20 cellular contexts compared by ENCODE assay signal in the genomic region with DNA sequence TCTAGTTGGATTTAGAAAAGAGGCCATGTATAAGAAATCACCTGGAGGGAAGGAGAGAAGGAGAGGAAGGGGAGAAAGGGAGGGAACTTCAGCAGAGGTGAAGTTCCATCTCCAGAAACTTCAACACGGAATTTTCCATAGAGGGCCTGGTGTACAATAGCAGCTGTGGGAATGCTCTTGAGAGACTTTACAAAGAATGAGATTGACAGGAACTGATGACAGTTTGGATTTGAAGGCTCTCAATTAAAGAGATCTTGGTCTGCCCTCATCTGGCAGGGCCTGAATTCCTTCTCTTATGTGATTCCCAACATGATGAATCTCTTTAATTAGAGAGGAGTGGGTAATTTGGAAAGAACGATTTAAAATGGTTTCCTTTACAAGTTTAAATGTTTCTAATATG.
A peak's percentile ranks its signal among the peaks of the same experiment; 100 is the strongest.
DNase-seq lines count a peak whose midpoint lies in the region; ATAC-seq and TF ChIP-seq lines count a peak whose summit lies in the region.
"Had no signal": no experiment of that assay in that cellular context is flagged by ENCODE, and none has a peak within 500 bp of the region (broad histone marks: within the 10 kb centered on the region; RNA-seq: fewer than 3 reads in every experiment).

No MANE protein-coding gene starts in this region.

- H3K27ac ChIP-seq in GM23338 (ENCODE audit: low read depth) = 0 out of 2 replicates have a peak overlapping the region, but pooled peaks have one; percentile 16
- H3K27ac ChIP-seq in brain microvascular endothelial cell = no peak overlapping the region
- H3K27ac ChIP-seq: tibial nerve had no signal

- H3K9me2 ChIP-seq in GM23338 (ENCODE audit: insufficient read depth) = no peaks in the 10 kb centered on the region

- peaks cover 64% of the 10 kb centered on the region for H3K4me1 Mint-ChIP-seq in activated naive CD8-positive, alpha-beta T cell (ENCODE audit: low read depth)
- H3K4me1 Mint-ChIP-seq in activated naive CD8-positive, alpha-beta T cell treated with anti-CD3 and anti-CD28 coated beads, Interleukin-2, amount 50 U/mL, for 24 hours = peaks cover 38% of the 10 kb centered on the region
- H3K4me1 Mint-ChIP-seq in GM23338 = peaks cover 45% of the 10 kb centered on the region
- H3K4me1 Mint-ChIP-seq in brain = peaks cover 54% of the 10 kb centered on the region
- H3K4me1 Mint-ChIP-seq in stimulated activated naive B cell treated with anti-CD40 and anti-IgM and Interleukin-4, amounts not matched to agents 10 μg/mL and 1 μg/mL and 100 μg/mL, for 72 hours = no peaks in the 10 kb centered on the region
- H3K4me1 Mint-ChIP-seq: memory B cell had no signal

- ATAC-seq in activated naive CD8-positive, alpha-beta T cell treated with anti-CD3 and anti-CD28 coated beads, Interleukin-2, amount 50 U/mL, for 24 hours = no peak
- ATAC-seq in GM23338 = no peak
- ATAC-seq in stimulated activated naive B cell treated with anti-CD40 and anti-IgM and Interleukin-4, amounts not matched to agents 10 μg/mL and 1 μg/mL and 100 μg/mL, for 72 hours (replicated peaks) = no peak

- no peaks in the 10 kb centered on the region for H3F3A ChIP-seq in GM23338 (replicated peaks; ENCODE audit: low read depth)

- no peaks in the 10 kb centered on the region for H3K36me3 ChIP-seq in GM23338 (ENCODE audit: insufficient read depth)
- H3K36me3 ChIP-seq in brain microvascular endothelial cell (replicated peaks) = no peaks in the 10 kb centered on the region
- H3K36me3 ChIP-seq: tibial nerve had no signal

- H3K27me3 Mint-ChIP-seq in activated naive CD8-positive, alpha-beta T cell = no peaks in the 10 kb centered on the region
- H3K27me3 Mint-ChIP-seq in activated naive CD8-positive, alpha-beta T cell treated with anti-CD3 and anti-CD28 coated beads, Interleukin-2, amount 50 U/mL, for 24 hours = no peaks in the 10 kb centered on the region
- H3K27me3 Mint-ChIP-seq in GM23338 (ENCODE audit: insufficient read depth, low read depth, poor library complexity) (peaks cover 2% of the 10 kb centered on the region), brain (no peaks in the 10 kb centered on the region)
- H3K27me3 Mint-ChIP-seq in stimulated activated naive B cell treated with anti-CD40 and anti-IgM and Interleukin-4, amounts not matched to agents 10 μg/mL and 1 μg/mL and 100 μg/mL, for 72 hours = no peaks in the 10 kb centered on the region
- H3K27me3 Mint-ChIP-seq: activated CD4-positive, alpha-beta memory T cell treated with anti-CD3 and anti-CD28 coated beads for 36 hours; activated naive CD8-positive, alpha-beta T cell treated with anti-CD3 and anti-CD28 coated beads, Interleukin-2, amount 10 ng/mL, durations not matched to agents 7 days and 5 days; CD4-positive, alpha-beta memory T cell; memory B cell had no signal

- H3K4me1 ChIP-seq in GM23338 (ENCODE audit: insufficient read depth) = peaks cover 40% of the 10 kb centered on the region

- no peaks in the 10 kb centered on the region for H4K20me1 ChIP-seq in GM23338 (replicated peaks; ENCODE audit: insufficient read depth)

- no peak for DNase-seq in activated naive CD8-positive, alpha-beta T cell treated with anti-CD3 and anti-CD28 coated beads, Interleukin-2, amount 50 U/mL, for 24 hours
- DNase-seq in GM23338 (ENCODE audit: low spot score) (no peak), pons (ENCODE audit: low spot score) (peak; percentile 23), ACHN (no peak), brain microvascular endothelial cell (no peak)
- DNase-seq in stimulated activated naive B cell treated with anti-CD40 and anti-IgM and Interleukin-4, amounts not matched to agents 10 μg/mL and 1 μg/mL and 100 μg/mL, for 72 hours = no peak
- DNase-seq: activated naive CD8-positive, alpha-beta T cell treated with anti-CD3 and anti-CD28 coated beads, Interleukin-2, amount 10 ng/mL, durations not matched to agents 7 days and 5 days; activated T-cell treated with anti-CD3 and anti-CD28 coated beads, Interleukin-2, amount 50 U/mL, for 4 hours; CD4-positive, alpha-beta memory T cell; HCEC 1CT; NCI-H2081; stimulated activated CD4-positive, alpha-beta T cell treated with anti-CD3 and anti-CD28 coated beads, Interleukin-12 subunit alpha, Interleukin-12 subunit beta, amount 100 ng/mL, for 4 hours had no signal

- in situ Hi-C loops in ACHN (cut with HindIII; ENCODE audit: low pct_ligation_motif_present, low pct_unique_long_range_greater_than_20kb, low sequenced_read_pairs) = no loop called here
- in situ Hi-C loops in brain microvascular endothelial cell (cut with HindIII; ENCODE audit: low pct_ligation_motif_present, low sequenced_read_pairs) = no loop called here

- no peaks in the 10 kb centered on the region for H3K79me2 ChIP-seq in GM23338 (replicated peaks; ENCODE audit: insufficient read depth)

- H3K27ac Mint-ChIP-seq in activated naive CD8-positive, alpha-beta T cell = peak overlapping the region; percentile 11
- H3K27ac Mint-ChIP-seq in activated naive CD8-positive, alpha-beta T cell treated with anti-CD3 and anti-CD28 coated beads, Interleukin-2, amount 50 U/mL, for 24 hours = no peak overlapping the region
- peak overlapping the region; percentile 4; the same call in 1 of the 2 replicates for H3K27ac Mint-ChIP-seq in GM23338
- peak overlapping the region in 4 of 5 experiments; percentile 3 to 77 (median 24) for H3K27ac Mint-ChIP-seq in brain
- no peak overlapping the region for H3K27ac Mint-ChIP-seq in stimulated activated naive B cell treated with anti-CD40 and anti-IgM and Interleukin-4, amounts not matched to agents 10 μg/mL and 1 μg/mL and 100 μg/mL, for 72 hours
- H3K27ac Mint-ChIP-seq: activated CD4-positive, alpha-beta memory T cell treated with anti-CD3 and anti-CD28 coated beads for 36 hours; activated naive CD8-positive, alpha-beta T cell treated with anti-CD3 and anti-CD28 coated beads, Interleukin-2, amount 10 ng/mL, durations not matched to agents 7 days and 5 days; memory B cell; T-helper 2 cell treated with Interferon-gamma antibody and Interleukin-4, amounts not matched to agents 5 μg/mL and 100 μg/mL, for 36 hours had no signal

- no peak overlapping the region for H3K4me3 Mint-ChIP-seq in activated naive CD8-positive, alpha-beta T cell
- no peak overlapping the region for H3K4me3 Mint-ChIP-seq in activated naive CD8-positive, alpha-beta T cell treated with anti-CD3 and anti-CD28 coated beads, Interleukin-2, amount 50 U/mL, for 24 hours
- no peak overlapping the region for H3K4me3 Mint-ChIP-seq in GM23338
- H3K4me3 Mint-ChIP-seq in brain = no peak overlapping the region
- no peak overlapping the region for H3K4me3 Mint-ChIP-seq in stimulated activated naive B cell treated with anti-CD40 and anti-IgM and Interleukin-4, amounts not matched to agents 10 μg/mL and 1 μg/mL and 100 μg/mL, for 72 hours
- H3K4me3 Mint-ChIP-seq: activated CD4-positive, alpha-beta memory T cell treated with anti-CD3 and anti-CD28 coated beads for 36 hours; activated naive CD8-positive, alpha-beta T cell treated with anti-CD3 and anti-CD28 coated beads, Interleukin-2, amount 10 ng/mL, durations not matched to agents 7 days and 5 days; activated T-cell treated with anti-CD3 and anti-CD28 coated beads, Interleukin-2, amount 50 U/mL, for 4 hours; CD4-positive, alpha-beta memory T cell; memory B cell; neural crest cell; T-helper 2 cell treated with Interferon-gamma antibody and Interleukin-4, amounts not matched to agents 5 μg/mL and 100 μg/mL, for 36 hours; WTC11 had no signal

- no peaks in the 10 kb centered on the region for H3K36me3 Mint-ChIP-seq in activated naive CD8-positive, alpha-beta T cell
- H3K36me3 Mint-ChIP-seq in activated naive CD8-positive, alpha-beta T cell treated with anti-CD3 and anti-CD28 coated beads, Interleukin-2, amount 50 U/mL, for 24 hours (ENCODE audit: low read depth) = peaks cover 2% of the 10 kb centered on the region
- H3K36me3 Mint-ChIP-seq in GM23338 (ENCODE audit: low read depth) (no peaks in the 10 kb centered on the region), brain (no peaks in the 10 kb centered on the region)
- no peaks in the 10 kb centered on the region for H3K36me3 Mint-ChIP-seq in stimulated activated naive B cell treated with anti-CD40 and anti-IgM and Interleukin-4, amounts not matched to agents 10 μg/mL and 1 μg/mL and 100 μg/mL, for 72 hours
- H3K36me3 Mint-ChIP-seq: CD4-positive, alpha-beta memory T cell; memory B cell; WTC11 had no signal

- H3K27me3 ChIP-seq in GM23338 (ENCODE audit: insufficient read depth) = no peaks in the 10 kb centered on the region
- H3K27me3 ChIP-seq in brain microvascular endothelial cell (replicated peaks) = no peaks in the 10 kb centered on the region
- H3K27me3 ChIP-seq: tibial nerve had no signal

- no peak overlapping the region for H3K4me2 ChIP-seq in GM23338

- H3K4me3 ChIP-seq in GM23338 (no peak overlapping the region), brain microvascular endothelial cell (ENCODE audit: low read depth, low read length) (no peak overlapping the region)
- H3K4me3 ChIP-seq: tibial nerve had no signal

- H2AFZ ChIP-seq in GM23338 = no peak overlapping the region

- H3K9me3 Mint-ChIP-seq in activated naive CD8-positive, alpha-beta T cell (ENCODE audit: low read depth) = no peaks in the 10 kb centered on the region
- peaks cover 5% of the 10 kb centered on the region for H3K9me3 Mint-ChIP-seq in activated naive CD8-positive, alpha-beta T cell treated with anti-CD3 and anti-CD28 coated beads, Interleukin-2, amount 50 U/mL, for 24 hours
- H3K9me3 Mint-ChIP-seq in GM23338 (no peaks in the 10 kb centered on the region), brain (no peaks in the 10 kb centered on the region)
- no peaks in the 10 kb centered on the region for H3K9me3 Mint-ChIP-seq in stimulated activated naive B cell treated with anti-CD40 and anti-IgM and Interleukin-4, amounts not matched to agents 10 μg/mL and 1 μg/mL and 100 μg/mL, for 72 hours
- H3K9me3 Mint-ChIP-seq: activated CD4-positive, alpha-beta memory T cell treated with anti-CD3 and anti-CD28 coated beads for 36 hours; activated naive CD8-positive, alpha-beta T cell treated with anti-CD3 and anti-CD28 coated beads, Interleukin-2, amount 10 ng/mL, durations not matched to agents 7 days and 5 days; activated T-cell treated with anti-CD3 and anti-CD28 coated beads, Interleukin-2, amount 50 U/mL, for 4 hours; CD4-positive, alpha-beta memory T cell; memory B cell; T-helper 2 cell treated with Interferon-gamma antibody and Interleukin-4, amounts not matched to agents 5 μg/mL and 100 μg/mL, for 36 hours; WTC11 had no signal

- peak in 1 of 2 experiments; percentile 22; a peak in 1 of 4 replicates for TF ChIP-seq CTCF in GM23338 (conservative IDR thresholded peaks at IDR 0.05; ENCODE audit: low read depth in 2 of 2)
- no peak for TF ChIP-seq CTCF in brain (conservative IDR thresholded peaks at IDR 0.05)
- TF ChIP-seq CTCF in brain microvascular endothelial cell (IDR thresholded peaks at IDR 0.05; ENCODE audit: low read depth, low read length, missing control alignments) = no peak

TF ChIP-seq in GM23338, 12 proteins besides CTCF, POLR2A, EP300 and RAD21 (continues in another document):
- TF ChIP-seq EZH2 (IDR thresholded peaks at IDR 0.05; ENCODE audit: low read depth, unreplicated experiment) = no peak
- no peak for TF ChIP-seq EZH2phosphoT487 (IDR thresholded peaks at IDR 0.05; ENCODE audit: unreplicated experiment)

Comparison
In these comparisons a context has a peak if more than half of its experiments do, and no peak if none do; other contexts are left out.
1. H3K27ac Mint-ChIP-seq: peak in activated naive CD8-positive, alpha-beta T cell (single experiment), GM23338 (single experiment) and brain (4 of 5); none in activated naive CD8-positive, alpha-beta T cell treated with anti-CD3 and anti-CD28 coated beads, Interleukin-2, amount 50 U/mL, for 24 hours (single experiment) and stimulated activated naive B cell treated with anti-CD40 and anti-IgM and Interleukin-4, amounts not matched to agents 10 μg/mL and 1 μg/mL and 100 μg/mL, for 72 hours (single experiment).